2 cellular contexts compared by ENCODE assay signal in genomic region chr9:129343697-129344375, GRCh38.
TF ChIP-seq lines count a peak whose summit lies in the region.

No MANE protein-coding gene starts in this region.

TF ChIP-seq in HEK293, 187 proteins besides CTCF, POLR2A, EP300 and RAD21 (continued from another document):
- TF ChIP-seq ZNF513 (tag by site-specific recombination; IDR thresholded peaks at IDR 0.05) (no peak), ZIC2 (tag by site-specific recombination; IDR thresholded peaks at IDR 0.05) (peak; percentile 74), ZSCAN30 (tag by site-specific recombination; IDR thresholded peaks at IDR 0.05) (no peak), ZNF248 (tag by site-specific recombination; IDR thresholded peaks at IDR 0.05) (no peak), ZNF704 (tag by site-specific recombination; IDR thresholded peaks at IDR 0.05) (no peak), ZNF175 (tag by site-specific recombination; IDR thresholded peaks at IDR 0.05) (no peak), ZBTB49 (tag by site-specific recombination; IDR thresholded peaks at IDR 0.05; ENCODE audit: low read depth) (no peak), PATZ1 (tag by site-specific recombination; IDR thresholded peaks at IDR 0.05) (no peak), SP7 (tag by site-specific recombination; IDR thresholded peaks at IDR 0.05) (no peak), ZNF76 (tag by site-specific recombination; IDR thresholded peaks at IDR 0.05; ENCODE audit: borderline replicate concordance, low read depth) (no peak)

TF ChIP-seq in K562, 482 proteins besides CTCF, POLR2A, EP300 and RAD21 (continued from another document):
- TF ChIP-seq CEBPG (CRISPR knock-in tag; IDR thresholded peaks at IDR 0.05): peak; percentile 58
- TF ChIP-seq CEBPG (tag; conservative IDR thresholded peaks at IDR 0.05 in 1 of 2, IDR thresholded peaks at IDR 0.05 in 1 of 2): peak in 1 of 2 experiments; percentile 49; a peak in 3 of 4 replicates
- no peak for TF ChIP-seq ZHX1 (conservative IDR thresholded peaks at IDR 0.05; ENCODE audit: low read length)
- peak; percentile 93 for TF ChIP-seq CEBPB (tag; IDR thresholded peaks at IDR 0.05)
- no peak for TF ChIP-seq ZC3H4 (CRISPR knock-in tag; IDR thresholded peaks at IDR 0.05; ENCODE audit: borderline replicate concordance)
- 0 out of 2 replicates have a peak, but pooled peaks have one; percentile 20 for TF ChIP-seq MAX (CRISPR knock-in tag; IDR thresholded peaks at IDR 0.05)
